22 cellular contexts compared by ENCODE assay signal in the genomic region with DNA sequence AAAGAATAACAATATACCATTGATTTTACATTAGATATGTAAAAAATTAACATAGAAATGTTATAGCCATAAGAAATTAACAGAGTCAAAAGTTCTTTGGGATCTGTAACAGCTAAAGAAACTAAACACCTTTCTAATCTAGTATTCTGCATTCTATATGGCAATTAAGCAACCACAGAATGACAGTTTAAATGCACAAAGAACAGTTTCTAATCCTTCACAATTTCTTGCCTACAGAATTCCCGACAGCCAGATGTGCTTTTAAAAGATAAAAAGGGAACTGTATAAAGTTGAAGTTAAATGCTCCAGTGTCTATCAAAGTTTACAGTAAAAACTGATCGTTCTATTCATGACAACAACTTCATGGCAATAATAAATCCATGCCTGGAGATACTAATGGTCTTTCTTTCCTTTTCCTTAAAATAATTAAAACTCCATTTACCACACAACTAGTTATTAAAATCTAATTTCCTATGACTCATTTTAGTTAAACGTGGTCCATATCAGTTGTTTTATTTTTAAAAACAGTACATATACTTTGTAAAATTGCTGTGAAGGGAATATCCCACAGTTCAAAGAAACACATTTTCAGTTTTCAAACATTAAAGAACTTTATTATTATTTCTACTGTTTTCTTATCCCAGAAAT.
"Had no signal": no experiment of that assay in that cellular context is flagged by ENCODE, and none has a peak within 500 bp of the region (broad histone marks: within the 10 kb centered on the region; RNA-seq: fewer than 3 reads in every experiment).

No MANE protein-coding gene starts in this region.

- DNase-seq: activated CD4-positive, alpha-beta memory T cell treated with anti-CD3 and anti-CD28 coated beads for 36 hours; activated CD4-positive, alpha-beta T cell treated with anti-CD3 and anti-CD28 coated beads for 48 hours; activated effector memory CD4-positive, alpha-beta T cell treated with Interleukin-2 at 50 U/mL for 16 hours; activated naive CD4-positive, alpha-beta T cell treated with anti-CD3 and anti-CD28 coated beads for 36 hours; activated T-cell treated with anti-CD3 and anti-CD28 coated beads, Interleukin-2, amount 50 U/mL, for 48 hours; cerebellar nuclear complex; effector CD4-positive, alpha-beta T cell; glutamatergic neuron; left ventricle myocardium superior; mammary epithelial cell; naive thymus-derived CD8-positive, alpha-beta T cell; small intestine; stimulated activated CD4-positive, alpha-beta T cell treated with anti-CD3 and anti-CD28 coated beads, Interleukin-15, amount 100 ng/mL, for 24 hours; stimulated activated CD8-positive, alpha-beta memory T cell treated with anti-CD3 and anti-CD28 coated beads, Interleukin-4, amount 100 ng/mL, for 48 hours; stimulated activated naive B cell treated with anti-CD40 and anti-IgM and Interleukin-4, amounts not matched to agents 10 μg/mL and 1 μg/mL and 100 μg/mL, for 72 hours; T-helper 9 cell; trophoblast cell; uterus had no signal

- H3K4me1 Mint-ChIP-seq: naive thymus-derived CD8-positive, alpha-beta T cell had no signal

- H3K36me3 ChIP-seq: uterus had no signal

- H3K27me3 Mint-ChIP-seq: activated CD4-positive, alpha-beta memory T cell treated with anti-CD3 and anti-CD28 coated beads for 36 hours; naive thymus-derived CD8-positive, alpha-beta T cell; stimulated activated naive B cell treated with anti-CD40 and anti-IgM and Interleukin-4, amounts not matched to agents 10 μg/mL and 1 μg/mL and 100 μg/mL, for 72 hours had no signal

- H3K27me3 ChIP-seq: hepatocyte, uterus had no signal

- H2AFZ ChIP-seq: hepatocyte had no signal

- FAIRE-seq: small intestine had no signal

- H3K27ac ChIP-seq: hepatocyte, uterus had no signal

- H3K9me3 Mint-ChIP-seq: activated CD4-positive, alpha-beta memory T cell treated with anti-CD3 and anti-CD28 coated beads for 36 hours; activated naive CD4-positive, alpha-beta T cell treated with anti-CD3 and anti-CD28 coated beads for 36 hours; mesothelial cell of epicardium; naive thymus-derived CD8-positive, alpha-beta T cell; stimulated activated naive B cell treated with anti-CD40 and anti-IgM and Interleukin-4, amounts not matched to agents 10 μg/mL and 1 μg/mL and 100 μg/mL, for 72 hours had no signal

- H3K27ac Mint-ChIP-seq: activated CD4-positive, alpha-beta memory T cell treated with anti-CD3 and anti-CD28 coated beads for 36 hours; activated naive CD4-positive, alpha-beta T cell treated with anti-CD3 and anti-CD28 coated beads for 36 hours; mesothelial cell of epicardium; naive thymus-derived CD8-positive, alpha-beta T cell; stimulated activated naive B cell treated with anti-CD40 and anti-IgM and Interleukin-4, amounts not matched to agents 10 μg/mL and 1 μg/mL and 100 μg/mL, for 72 hours had no signal

- H3K4me2 ChIP-seq: hepatocyte had no signal

- H3K9me3 ChIP-seq: uterus had no signal

- H3K4me3 Mint-ChIP-seq: activated CD4-positive, alpha-beta memory T cell treated with anti-CD3 and anti-CD28 coated beads for 36 hours; activated naive CD4-positive, alpha-beta T cell treated with anti-CD3 and anti-CD28 coated beads for 36 hours; mesothelial cell of epicardium; naive thymus-derived CD8-positive, alpha-beta T cell; stimulated activated naive B cell treated with anti-CD40 and anti-IgM and Interleukin-4, amounts not matched to agents 10 μg/mL and 1 μg/mL and 100 μg/mL, for 72 hours had no signal

- ATAC-seq: esophagus mucosa; left ventricle myocardium superior; naive thymus-derived CD8-positive, alpha-beta T cell; sciatic nerve; stimulated activated naive B cell treated with anti-CD40 and anti-IgM and Interleukin-4, amounts not matched to agents 10 μg/mL and 1 μg/mL and 100 μg/mL, for 72 hours had no signal

- H3K36me3 Mint-ChIP-seq: mesothelial cell of epicardium had no signal

- H3K4me3 ChIP-seq: hepatocyte, uterus had no signal
